ENCODE assay signal across 10 cellular contexts in genomic region chr4:146638801-146639351, GRCh38. TPM values are rescaled to one million over a fixed set of nuclear protein-coding genes. Genes with fewer than 3 reads are reported as not detected.
DNase-seq lines count a peak whose midpoint lies in the region; ATAC-seq lines count a peak whose summit lies in the region.
"Had no signal": no experiment of that assay in that cellular context is flagged by ENCODE, and none has a peak within 500 bp of the region (broad histone marks: within the 10 kb centered on the region; RNA-seq: fewer than 3 reads in every experiment).

A gene with protein sequence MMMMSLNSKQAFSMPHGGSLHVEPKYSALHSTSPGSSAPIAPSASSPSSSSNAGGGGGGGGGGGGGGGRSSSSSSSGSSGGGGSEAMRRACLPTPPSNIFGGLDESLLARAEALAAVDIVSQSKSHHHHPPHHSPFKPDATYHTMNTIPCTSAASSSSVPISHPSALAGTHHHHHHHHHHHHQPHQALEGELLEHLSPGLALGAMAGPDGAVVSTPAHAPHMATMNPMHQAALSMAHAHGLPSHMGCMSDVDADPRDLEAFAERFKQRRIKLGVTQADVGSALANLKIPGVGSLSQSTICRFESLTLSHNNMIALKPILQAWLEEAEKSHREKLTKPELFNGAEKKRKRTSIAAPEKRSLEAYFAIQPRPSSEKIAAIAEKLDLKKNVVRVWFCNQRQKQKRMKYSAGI (plus strand): TSS chr4:146638893. CDS start chr4:146639141, 248 bp downstream.

- H3K4me1 Mint-ChIP-seq in CD8-positive, alpha-beta memory T cell = peaks cover 16 to 25% (median 18%) of the 10 kb centered on the region in 3 donors
- H3K4me1 Mint-ChIP-seq in natural killer cell treated with Interleukin-12 subunit alpha and Interleukin-12 subunit beta and Interleukin-15 and Interleukin-18, amount 100 ng/mL, for 72 hours (ENCODE audit: low read depth in 2 of 2) = peaks cover 10 to 12% of the 10 kb centered on the region in 2 donors

- H3K4me1 ChIP-seq in CD8-positive, alpha-beta memory T cell (ENCODE audit: insufficient read depth, low read length) = no peaks in the 10 kb centered on the region

- peaks cover 65 to 89% of the 10 kb centered on the region in 2 donors for H3K27me3 Mint-ChIP-seq in CD8-positive, alpha-beta memory T cell
- peaks cover 51 to 88% of the 10 kb centered on the region in 2 donors for H3K27me3 Mint-ChIP-seq in natural killer cell treated with Interleukin-12 subunit alpha and Interleukin-12 subunit beta and Interleukin-15 and Interleukin-18, amount 100 ng/mL, for 72 hours

- CTCF ChIA-PET in CD8-positive, alpha-beta memory T cell (lab: Charles Lee) = no interaction called here

- peak within 1 kb of the TSS; percentile 37 to 81 (median 49) for H3K4me3 Mint-ChIP-seq in CD8-positive, alpha-beta memory T cell
- peak within 1 kb of the TSS; percentile 47 for H3K4me3 Mint-ChIP-seq in natural killer cell treated with Interleukin-12 subunit alpha and Interleukin-12 subunit beta and Interleukin-15 and Interleukin-18, amount 100 ng/mL, for 72 hours

- no peak within 1 kb of the TSS for H3K4me3 ChIP-seq in CD8-positive, alpha-beta memory T cell (ENCODE audit: low read length)

- peaks cover 4 to 15% (median 7%) of the 10 kb centered on the region in 5 donors for H3K9me3 Mint-ChIP-seq in CD8-positive, alpha-beta memory T cell
- H3K9me3 Mint-ChIP-seq in natural killer cell treated with Interleukin-12 subunit alpha and Interleukin-12 subunit beta and Interleukin-15 and Interleukin-18, amount 100 ng/mL, for 72 hours = no peaks in the 10 kb centered on the region

- POLR2A ChIA-PET in CD8-positive, alpha-beta memory T cell (lab: Charles Lee) = no interaction called here

- no peaks in the 10 kb centered on the region for H3K9me3 ChIP-seq in CD8-positive, alpha-beta memory T cell (ENCODE audit: low read length)

- no peaks in the 10 kb centered on the region for H3K36me3 Mint-ChIP-seq in CD8-positive, alpha-beta memory T cell
- peaks cover 6% of the 10 kb centered on the region for H3K36me3 Mint-ChIP-seq in natural killer cell treated with Interleukin-12 subunit alpha and Interleukin-12 subunit beta and Interleukin-15 and Interleukin-18, amount 100 ng/mL, for 72 hours

- H3K27ac Mint-ChIP-seq in CD8-positive, alpha-beta memory T cell = peak within 1 kb of the TSS in 1 of 8 donors; percentile 16
- H3K27ac Mint-ChIP-seq in natural killer cell treated with Interleukin-12 subunit alpha and Interleukin-12 subunit beta and Interleukin-15 and Interleukin-18, amount 100 ng/mL, for 72 hours = no peak within 1 kb of the TSS

- H3K36me3 ChIP-seq in CD8-positive, alpha-beta memory T cell (ENCODE audit: insufficient read depth, low read length) = no peaks in the 10 kb centered on the region

- H3K27me3 ChIP-seq in CD8-positive, alpha-beta memory T cell (ENCODE audit: insufficient read depth, low read length, poor library complexity, severe bottlenecking) = peaks cover 4% of the 10 kb centered on the region

- DNase-seq in CD8-positive, alpha-beta memory T cell = no peak
- DNase-seq in cerebellum (ENCODE audit: low spot score) = peak; percentile 17
- peak; percentile 60 for DNase-seq in natural killer cell treated with Interleukin-12 subunit alpha and Interleukin-12 subunit beta and Interleukin-15 and Interleukin-18, amount 100 ng/mL, for 72 hours (ENCODE audit: low spot score)
- DNase-seq in NCI-H2171 (lab: John Stamatoyannopoulos, UW) = no peak
- no peak for DNase-seq in HPDE6-E6E7 (ENCODE audit: extremely low spot score)
- DNase-seq: RPMI8226 had no signal

- ATAC-seq in HG02642 (IDR thresholded peaks at IDR 0.05; ENCODE audit: poor library complexity, unreplicated experiment) (peak; percentile 50), HG03432 (IDR thresholded peaks at IDR 0.05; ENCODE audit: unreplicated experiment) (no peak), HG03460 (IDR thresholded peaks at IDR 0.05; ENCODE audit: unreplicated experiment) (no peak)
- peak; percentile 40 to 58 for ATAC-seq in natural killer cell treated with Interleukin-12 subunit alpha and Interleukin-12 subunit beta and Interleukin-15 and Interleukin-18, amount 100 ng/mL, for 72 hours

- H3K27ac ChIP-seq in CD8-positive, alpha-beta memory T cell (ENCODE audit: low read depth, low read length) = no peak within 1 kb of the TSS
- H3K27ac ChIP-seq: epithelial cell of prostate had no signal

RNA-seq across cellular contexts. Expression of the gene that starts here (rescaled TPM):
- not detected for total RNA-seq in CD8-positive, alpha-beta memory T cell
- polyA plus RNA-seq in CD8-positive, alpha-beta memory T cell = not detected
- total RNA-seq in cerebellum = 3.8 TPM
- not detected for total RNA-seq in natural killer cell treated with Interleukin-12 subunit alpha and Interleukin-12 subunit beta and Interleukin-15 and Interleukin-18, amount 100 ng/mL, for 72 hours

Comparison
In these comparisons a context has a peak if more than half of its experiments do, and no peak if none do; other contexts are left out.
1. Peak in DNase-seq and ATAC-seq in natural killer cell treated with Interleukin-12 subunit alpha and Interleukin-12 subunit beta and Interleukin-15 and Interleukin-18, amount 100 ng/mL, for 72 hours; RNA of the gene not detected or under 1 TPM.